ENCODE assay signal across 9 cellular contexts in genomic region chr10:78406648-78407008, GRCh38.
DNase-seq lines count a peak whose midpoint lies in the region; ATAC-seq, FAIRE-seq and TF ChIP-seq lines count a peak whose summit lies in the region.
"Had no signal": no experiment of that assay in that cellular context is flagged by ENCODE, and none has a peak within 500 bp of the region (broad histone marks: within the 10 kb centered on the region; RNA-seq: fewer than 3 reads in every experiment).

No MANE protein-coding gene starts in this region.

- no peak overlapping the region for H4K5ac ChIP-seq in mesendoderm (ENCODE audit: low read length)

- H3K36me3 ChIP-seq in mammary epithelial cell (ENCODE audit: insufficient read depth, low read length): no peaks in the 10 kb centered on the region
- H3K36me3 ChIP-seq in mesendoderm (ENCODE audit: control insufficient read depth, insufficient read depth, low read length): no peaks in the 10 kb centered on the region
- H3K36me3 ChIP-seq in OCI-LY7 (ENCODE audit: insufficient read depth, low read length): no peaks in the 10 kb centered on the region
- H3K36me3 ChIP-seq: BLaER1 had no signal

- in situ Hi-C loops in mammary epithelial cell (cut with MboI; ENCODE audit: low sequenced_read_pairs in 2 of 2): no loop called here

- intact Hi-C loops in mammary epithelial cell (cut with micrococcal nuclease) (no loop called here), OCI-LY7 (cut with micrococcal nuclease; ENCODE audit: unreplicated experiment) (no loop called here)

- H4K8ac ChIP-seq in mesendoderm (ENCODE audit: low read depth, low read length): no peak overlapping the region

- WGBS in mammary epithelial cell (ENCODE audit: low coverage, missing lambda C conversion rate): 11% methylated on average over 8 of the region's 10 CpGs
- WGBS in mesendoderm (ENCODE audit: extremely low coverage, insufficient coverage, low lambda C conversion rate): no CpG with 5 or more reads among the region's 10 CpGs

- H3K36me3 Mint-ChIP-seq in activated naive CD4-positive, alpha-beta T cell treated with anti-CD3 and anti-CD28 coated beads, Interleukin-2, amount 50 U/mL, for 24 hours: no peaks in the 10 kb centered on the region

- no peak overlapping the region for H3K27ac Mint-ChIP-seq in activated naive CD4-positive, alpha-beta T cell treated with anti-CD3 and anti-CD28 coated beads, Interleukin-2, amount 50 U/mL, for 24 hours

- BruUV-seq in mammary epithelial cell (replicated peaks; lab: Mats Ljungman, UMichigan) (no TSS peak), OCI-LY7 (replicated peaks; lab: Mats Ljungman, UMichigan) (no TSS peak)

- H3K4me2 ChIP-seq in mammary epithelial cell (ENCODE audit: insufficient read depth, low read depth, low read length): peak overlapping the region; percentile 78
- H3K4me2 ChIP-seq in mesendoderm (ENCODE audit: low read length): peak overlapping the region; percentile 67
- no peak overlapping the region for H3K4me2 ChIP-seq in OCI-LY7 (ENCODE audit: low read length)

- H2AFZ ChIP-seq in mammary epithelial cell (ENCODE audit: low read depth, low read length) (peak overlapping the region; percentile 86), OCI-LY7 (ENCODE audit: low read length) (no peak overlapping the region)

- no peak for ATAC-seq in HG03175 (IDR thresholded peaks at IDR 0.05; ENCODE audit: unreplicated experiment)

- H3K9me3 ChIP-seq in mammary epithelial cell (replicated peaks; ENCODE audit: insufficient read depth, low read length) (no peaks in the 10 kb centered on the region), OCI-LY7 (ENCODE audit: low read length) (no peaks in the 10 kb centered on the region)
- H3K9me3 ChIP-seq: BLaER1 had no signal

- H3K9me2 ChIP-seq in OCI-LY7 (ENCODE audit: insufficient read depth, low read length): no peaks in the 10 kb centered on the region

- peak overlapping the region; percentile 65 for H3K56ac ChIP-seq in mesendoderm (ENCODE audit: low read length)

- H3K4me3 ChIP-seq in mammary epithelial cell (replicated peaks in 1 of 3; ENCODE audit: insufficient read depth in 1 of 3, low read depth in 2 of 3, low read length in 3 of 3): peak overlapping the region in 1 of 3 experiments; percentile 16
- H3K4me3 ChIP-seq in mesendoderm (ENCODE audit: low read length): peak overlapping the region; percentile 19
- H3K4me3 ChIP-seq in OCI-LY7 (ENCODE audit: low read depth, low read length, poor library complexity, severe bottlenecking): no peak overlapping the region
- H3K4me3 ChIP-seq: BLaER1 had no signal

- H3K27me3 ChIP-seq in mammary epithelial cell (ENCODE audit: insufficient read depth, low read length) (peaks cover 2% of the 10 kb centered on the region), mesendoderm (ENCODE audit: insufficient read depth, low read length, poor library complexity) (no peaks in the 10 kb centered on the region)
- H3K27me3 ChIP-seq: BLaER1 had no signal

- H2BK15ac ChIP-seq in mesendoderm (replicated peaks; ENCODE audit: low read depth): no peak overlapping the region

- H3K27ac ChIP-seq in mammary epithelial cell (ENCODE audit: insufficient read depth, low read depth, low read length) (no peak overlapping the region), mesendoderm (ENCODE audit: low read depth, low read length) (no peak overlapping the region), OCI-LY7 (ENCODE audit: low read depth, low read length, poor library complexity, severe bottlenecking) (no peak overlapping the region)
- H3K27ac ChIP-seq: BLaER1 had no signal

- peak; percentile 5 for FAIRE-seq in urothelium cell line (lab: Jason Lieb, UNC)

- TF ChIP-seq CTCF in mammary epithelial cell (conservative IDR thresholded peaks at IDR 0.05 in 1 of 2, IDR thresholded peaks at IDR 0.05 in 1 of 2; ENCODE audit: extremely low read depth in 1 of 2, insufficient read depth in 1 of 2, low read depth in 1 of 2, low read length in 2 of 2) (no peak), OCI-LY7 (conservative IDR thresholded peaks at IDR 0.05; ENCODE audit: low read length) (no peak)

- POLR2A ChIA-PET in OCI-LY7 (lab: Charles Lee): no interaction called here

- H3K23ac ChIP-seq in mesendoderm (ENCODE audit: low read length): no peak overlapping the region

- no peak overlapping the region for H3K18ac ChIP-seq in mesendoderm (ENCODE audit: low read length)

- dilution Hi-C loops in mammary epithelial cell (cut with HindIII; ENCODE audit: low sequenced_read_pairs): no loop called here

- peaks cover 7% of the 10 kb centered on the region for H3K4me1 ChIP-seq in mammary epithelial cell (ENCODE audit: insufficient read depth, low read length)
- H3K4me1 ChIP-seq in mesendoderm (ENCODE audit: control insufficient read depth, low read depth, low read length): peaks cover 5% of the 10 kb centered on the region
- H3K4me1 ChIP-seq in OCI-LY7 (ENCODE audit: insufficient read depth, low read length, poor library complexity, severe bottlenecking): no peaks in the 10 kb centered on the region

- H3K9ac ChIP-seq in mammary epithelial cell (ENCODE audit: insufficient read depth, low read length) (no peak overlapping the region), mesendoderm (ENCODE audit: low read length) (no peak overlapping the region)
- H3K9ac ChIP-seq: BLaER1 had no signal

- H3K79me2 ChIP-seq in mammary epithelial cell (ENCODE audit: insufficient read depth, low read length) (no peaks in the 10 kb centered on the region), mesendoderm (ENCODE audit: control insufficient read depth, insufficient read depth, low read length) (no peaks in the 10 kb centered on the region), OCI-LY7 (ENCODE audit: insufficient read depth, low read depth, low read length) (no peaks in the 10 kb centered on the region)

- peaks cover 8% of the 10 kb centered on the region for H3K4me1 Mint-ChIP-seq in activated naive CD4-positive, alpha-beta T cell treated with anti-CD3 and anti-CD28 coated beads, Interleukin-2, amount 50 U/mL, for 24 hours

- H3K27me3 Mint-ChIP-seq in activated naive CD4-positive, alpha-beta T cell treated with anti-CD3 and anti-CD28 coated beads, Interleukin-2, amount 50 U/mL, for 24 hours: peaks cover 13% of the 10 kb centered on the region

- no peak overlapping the region for H2BK120ac ChIP-seq in mesendoderm (ENCODE audit: low read depth, low read length)

- DNase-seq in activated naive CD4-positive, alpha-beta T cell treated with anti-CD3 and anti-CD28 coated beads, Interleukin-2, amount 50 U/mL, for 16 hours: no peak
- DNase-seq in mammary epithelial cell (no peak), mesendoderm (no peak), urothelium cell line (ENCODE audit: low spot score) (no peak), NCI-H2227 (lab: John Stamatoyannopoulos, UW; ENCODE audit: unreplicated experiment) (no peak), OCI-LY7 (ENCODE audit: low spot score) (no peak)

- H3K9me3 Mint-ChIP-seq in activated naive CD4-positive, alpha-beta T cell treated with anti-CD3 and anti-CD28 coated beads, Interleukin-2, amount 50 U/mL, for 24 hours: no peaks in the 10 kb centered on the region

- no peak overlapping the region for H2AK5ac ChIP-seq in mesendoderm (ENCODE audit: low read length)

- H4K20me1 ChIP-seq in mammary epithelial cell (ENCODE audit: insufficient read depth, low read length) (no peaks in the 10 kb centered on the region), OCI-LY7 (ENCODE audit: insufficient read depth, low read length) (no peaks in the 10 kb centered on the region)
- H4K20me1 ChIP-seq: BLaER1 had no signal

- CTCF ChIA-PET in mammary epithelial cell (lab: Charles Lee; ENCODE audit: low non-redundant PET): no interaction called here
- CTCF ChIA-PET in OCI-LY7 (lab: Charles Lee; ENCODE audit: unreplicated experiment): no interaction called here

- H3K79me1 ChIP-seq in mesendoderm (ENCODE audit: low read length): no peaks in the 10 kb centered on the region

- no peak overlapping the region for H2BK5ac ChIP-seq in mesendoderm (ENCODE audit: low read length)

- H3K4me3 Mint-ChIP-seq in activated naive CD4-positive, alpha-beta T cell treated with anti-CD3 and anti-CD28 coated beads, Interleukin-2, amount 50 U/mL, for 24 hours: peak overlapping the region; percentile 82

- H3K4ac ChIP-seq in mesendoderm (ENCODE audit: low read depth, low read length): no peak overlapping the region
